In the genomic region with DNA sequence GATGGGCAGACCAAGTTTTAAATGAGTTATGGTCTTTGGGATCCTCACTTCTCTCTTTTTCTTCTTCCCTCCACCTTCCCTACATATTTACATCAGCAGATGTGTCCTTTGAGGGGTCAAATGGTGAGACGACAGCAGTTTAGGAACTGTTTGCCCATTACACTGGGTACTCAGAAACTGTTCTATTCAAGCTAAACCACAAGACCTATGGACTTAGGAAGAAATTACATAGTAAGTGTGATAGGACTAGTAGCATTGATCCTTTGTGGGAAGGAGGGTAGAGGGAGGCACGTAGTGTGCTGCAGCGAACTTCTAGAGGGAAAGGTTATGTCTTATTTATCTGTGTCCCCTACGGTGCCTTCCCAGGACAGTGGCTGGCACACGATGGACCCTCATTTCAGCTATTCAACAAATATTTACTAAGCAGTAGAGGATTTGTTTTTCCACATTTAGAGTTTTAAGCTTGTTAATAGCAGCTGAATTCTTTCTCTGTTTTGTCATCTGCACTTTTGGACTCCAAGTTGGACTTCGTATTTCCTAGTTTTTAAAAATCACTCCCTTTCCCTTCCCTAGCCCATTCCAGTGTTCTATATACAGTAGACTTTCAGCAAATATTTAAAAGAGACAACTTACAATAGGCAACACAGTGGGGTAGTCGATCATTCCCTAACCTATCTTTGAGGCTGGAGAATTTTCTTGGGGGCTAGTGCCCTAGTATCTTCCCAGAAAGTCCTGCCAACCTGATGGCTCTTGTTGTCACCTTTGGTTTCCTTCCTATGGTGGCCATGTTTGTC, we compare ENCODE assay signal across 1 cellular context.
A peak's percentile ranks its signal among the peaks of the same experiment; 100 is the strongest.
TF ChIP-seq lines count a peak whose summit lies in the region.

No MANE protein-coding gene starts in this region.

TF ChIP-seq in HepG2, 621 proteins besides CTCF, POLR2A, EP300 and RAD21 (continued from another document and continues in another):
- TF ChIP-seq, protein P1, sequence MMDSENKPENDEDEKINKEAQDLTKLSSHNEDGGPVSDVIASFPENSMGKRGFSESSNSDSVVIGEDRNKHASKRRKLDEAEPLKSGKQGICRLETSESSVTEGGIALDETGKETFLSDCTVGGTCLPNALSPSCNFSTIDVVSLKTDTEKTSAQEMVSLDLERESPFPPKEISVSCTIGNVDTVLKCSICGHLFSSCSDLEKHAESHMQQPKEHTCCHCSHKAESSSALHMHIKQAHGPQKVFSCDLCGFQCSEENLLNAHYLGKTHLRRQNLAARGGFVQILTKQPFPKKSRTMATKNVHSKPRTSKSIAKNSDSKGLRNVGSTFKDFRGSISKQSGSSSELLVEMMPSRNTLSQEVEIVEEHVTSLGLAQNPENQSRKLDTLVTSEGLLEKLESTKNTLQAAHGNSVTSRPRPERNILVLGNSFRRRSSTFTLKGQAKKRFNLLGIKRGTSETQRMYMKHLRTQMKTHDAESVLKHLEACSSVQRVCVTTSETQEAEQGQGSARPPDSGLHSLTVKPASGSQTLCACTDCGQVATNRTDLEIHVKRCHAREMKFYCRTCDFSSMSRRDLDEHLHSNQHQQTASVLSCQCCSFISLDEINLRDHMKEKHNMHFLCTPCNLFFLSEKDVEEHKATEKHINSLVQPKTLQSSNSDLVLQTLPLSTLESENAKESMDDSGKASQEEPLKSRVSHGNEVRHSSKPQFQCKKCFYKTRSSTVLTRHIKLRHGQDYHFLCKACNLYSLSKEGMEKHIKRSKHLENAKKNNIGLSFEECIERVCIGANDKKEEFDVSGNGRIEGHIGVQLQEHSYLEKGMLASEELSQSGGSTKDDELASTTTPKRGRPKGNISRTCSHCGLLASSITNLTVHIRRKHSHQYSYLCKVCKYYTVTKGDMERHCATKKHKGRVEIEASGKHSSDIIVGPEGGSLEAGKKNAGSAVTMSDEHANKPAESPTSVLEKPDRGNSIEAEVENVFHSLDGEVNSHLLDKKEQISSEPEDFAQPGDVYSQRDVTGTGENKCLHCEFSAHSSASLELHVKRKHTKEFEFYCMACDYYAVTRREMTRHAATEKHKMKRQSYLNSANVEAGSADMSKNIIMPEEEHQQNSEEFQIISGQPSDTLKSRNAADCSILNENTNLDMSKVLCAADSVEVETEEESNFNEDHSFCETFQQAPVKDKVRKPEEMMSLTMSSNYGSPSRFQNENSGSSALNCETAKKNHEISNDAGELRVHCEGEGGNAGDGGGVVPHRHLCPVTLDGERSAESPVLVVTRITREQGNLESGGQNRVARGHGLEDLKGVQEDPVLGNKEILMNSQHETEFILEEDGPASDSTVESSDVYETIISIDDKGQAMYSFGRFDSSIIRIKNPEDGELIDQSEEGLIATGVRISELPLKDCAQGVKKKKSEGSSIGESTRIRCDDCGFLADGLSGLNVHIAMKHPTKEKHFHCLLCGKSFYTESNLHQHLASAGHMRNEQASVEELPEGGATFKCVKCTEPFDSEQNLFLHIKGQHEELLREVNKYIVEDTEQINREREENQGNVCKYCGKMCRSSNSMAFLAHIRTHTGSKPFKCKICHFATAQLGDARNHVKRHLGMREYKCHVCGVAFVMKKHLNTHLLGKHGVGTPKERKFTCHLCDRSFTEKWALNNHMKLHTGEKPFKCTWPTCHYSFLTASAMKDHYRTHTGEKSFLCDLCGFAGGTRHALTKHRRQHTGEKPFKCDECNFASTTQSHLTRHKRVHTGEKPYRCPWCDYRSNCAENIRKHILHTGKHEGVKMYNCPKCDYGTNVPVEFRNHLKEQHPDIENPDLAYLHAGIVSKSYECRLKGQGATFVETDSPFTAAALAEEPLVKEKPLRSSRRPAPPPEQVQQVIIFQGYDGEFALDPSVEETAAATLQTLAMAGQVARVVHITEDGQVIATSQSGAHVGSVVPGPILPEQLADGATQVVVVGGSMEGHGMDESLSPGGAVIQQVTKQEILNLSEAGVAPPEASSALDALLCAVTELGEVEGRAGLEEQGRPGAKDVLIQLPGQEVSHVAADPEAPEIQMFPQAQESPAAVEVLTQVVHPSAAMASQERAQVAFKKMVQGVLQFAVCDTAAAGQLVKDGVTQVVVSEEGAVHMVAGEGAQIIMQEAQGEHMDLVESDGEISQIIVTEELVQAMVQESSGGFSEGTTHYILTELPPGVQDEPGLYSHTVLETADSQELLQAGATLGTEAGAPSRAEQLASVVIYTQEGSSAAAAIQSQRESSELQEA (CRISPR knock-in tag; IDR thresholded peaks at IDR 0.05; ENCODE audit: not compliant biosample characterization) = no peak
- TF ChIP-seq RNF2 (conservative IDR thresholded peaks at IDR 0.05; ENCODE audit: low read depth) (no peak), ZNF772 (CRISPR knock-in tag; IDR thresholded peaks at IDR 0.05) (peak; percentile 36; the same call in 1 of the 2 replicates), SP140L (CRISPR knock-in tag; IDR thresholded peaks at IDR 0.05; ENCODE audit: borderline replicate concordance) (peak; percentile 84; the same call in 1 of the 2 replicates), ARNT (IDR thresholded peaks at IDR 0.05) (no peak), ZNF746 (CRISPR knock-in tag; IDR thresholded peaks at IDR 0.05) (peak; percentile 60; the same call in 1 of the 2 replicates), SPEN (CRISPR knock-in tag; IDR thresholded peaks at IDR 0.05; ENCODE audit: low read depth) (peak; percentile 39; the same call in 1 of the 2 replicates), ZSCAN30 (CRISPR knock-in tag; IDR thresholded peaks at IDR 0.05) (0 out of 2 replicates have a peak, but pooled peaks have one; percentile 5), ATF7 (IDR thresholded peaks at IDR 0.05) (peak; percentile 65), ATF7 (CRISPR knock-in tag; IDR thresholded peaks at IDR 0.05) (no peak; the same call in 1 of the 2 replicates), BCL6 (CRISPR knock-in tag; IDR thresholded peaks at IDR 0.05) (peak; percentile 94), SIX1 (CRISPR knock-in tag; IDR thresholded peaks at IDR 0.05; ENCODE audit: borderline replicate concordance) (peak; percentile 88; the same call in 1 of the 2 replicates), GABPB1 (CRISPR knock-in tag; IDR thresholded peaks at IDR 0.05) (no peak), NCOA2 (CRISPR knock-in tag; IDR thresholded peaks at IDR 0.05) (peak; percentile 96), ONECUT2 (CRISPR knock-in tag; IDR thresholded peaks at IDR 0.05) (peak; percentile 6; the same call in 1 of the 2 replicates), ZSCAN25 (CRISPR knock-in tag; IDR thresholded peaks at IDR 0.05) (peak; percentile 17; the same call in 1 of the 2 replicates), NR2F1 (CRISPR knock-in tag; IDR thresholded peaks at IDR 0.05) (peak; percentile 20 to 40; a peak in 1 of 4 replicates), BHLHE40 (IDR thresholded peaks at IDR 0.05; ENCODE audit: low read length) (peak; percentile 61), MEF2D (CRISPR knock-in tag; IDR thresholded peaks at IDR 0.05) (peak; percentile 99), ZNF777 (CRISPR knock-in tag; IDR thresholded peaks at IDR 0.05) (no peak), KDM4B (CRISPR knock-in tag; IDR thresholded peaks at IDR 0.05) (peak; percentile 67), ZNF670 (CRISPR knock-in tag; IDR thresholded peaks at IDR 0.05; ENCODE audit: borderline replicate concordance) (0 out of 2 replicates have a peak, but pooled peaks have one; percentile 35), EEA1 (CRISPR knock-in tag; IDR thresholded peaks at IDR 0.05; ENCODE audit: borderline replicate concordance) (no peak)
- TF ChIP-seq, protein P2, sequence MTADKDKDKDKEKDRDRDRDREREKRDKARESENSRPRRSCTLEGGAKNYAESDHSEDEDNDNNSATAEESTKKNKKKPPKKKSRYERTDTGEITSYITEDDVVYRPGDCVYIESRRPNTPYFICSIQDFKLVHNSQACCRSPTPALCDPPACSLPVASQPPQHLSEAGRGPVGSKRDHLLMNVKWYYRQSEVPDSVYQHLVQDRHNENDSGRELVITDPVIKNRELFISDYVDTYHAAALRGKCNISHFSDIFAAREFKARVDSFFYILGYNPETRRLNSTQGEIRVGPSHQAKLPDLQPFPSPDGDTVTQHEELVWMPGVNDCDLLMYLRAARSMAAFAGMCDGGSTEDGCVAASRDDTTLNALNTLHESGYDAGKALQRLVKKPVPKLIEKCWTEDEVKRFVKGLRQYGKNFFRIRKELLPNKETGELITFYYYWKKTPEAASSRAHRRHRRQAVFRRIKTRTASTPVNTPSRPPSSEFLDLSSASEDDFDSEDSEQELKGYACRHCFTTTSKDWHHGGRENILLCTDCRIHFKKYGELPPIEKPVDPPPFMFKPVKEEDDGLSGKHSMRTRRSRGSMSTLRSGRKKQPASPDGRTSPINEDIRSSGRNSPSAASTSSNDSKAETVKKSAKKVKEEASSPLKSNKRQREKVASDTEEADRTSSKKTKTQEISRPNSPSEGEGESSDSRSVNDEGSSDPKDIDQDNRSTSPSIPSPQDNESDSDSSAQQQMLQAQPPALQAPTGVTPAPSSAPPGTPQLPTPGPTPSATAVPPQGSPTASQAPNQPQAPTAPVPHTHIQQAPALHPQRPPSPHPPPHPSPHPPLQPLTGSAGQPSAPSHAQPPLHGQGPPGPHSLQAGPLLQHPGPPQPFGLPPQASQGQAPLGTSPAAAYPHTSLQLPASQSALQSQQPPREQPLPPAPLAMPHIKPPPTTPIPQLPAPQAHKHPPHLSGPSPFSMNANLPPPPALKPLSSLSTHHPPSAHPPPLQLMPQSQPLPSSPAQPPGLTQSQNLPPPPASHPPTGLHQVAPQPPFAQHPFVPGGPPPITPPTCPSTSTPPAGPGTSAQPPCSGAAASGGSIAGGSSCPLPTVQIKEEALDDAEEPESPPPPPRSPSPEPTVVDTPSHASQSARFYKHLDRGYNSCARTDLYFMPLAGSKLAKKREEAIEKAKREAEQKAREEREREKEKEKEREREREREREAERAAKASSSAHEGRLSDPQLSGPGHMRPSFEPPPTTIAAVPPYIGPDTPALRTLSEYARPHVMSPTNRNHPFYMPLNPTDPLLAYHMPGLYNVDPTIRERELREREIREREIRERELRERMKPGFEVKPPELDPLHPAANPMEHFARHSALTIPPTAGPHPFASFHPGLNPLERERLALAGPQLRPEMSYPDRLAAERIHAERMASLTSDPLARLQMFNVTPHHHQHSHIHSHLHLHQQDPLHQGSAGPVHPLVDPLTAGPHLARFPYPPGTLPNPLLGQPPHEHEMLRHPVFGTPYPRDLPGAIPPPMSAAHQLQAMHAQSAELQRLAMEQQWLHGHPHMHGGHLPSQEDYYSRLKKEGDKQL (CRISPR knock-in tag; IDR thresholded peaks at IDR 0.05; ENCODE audit: low read depth) = peak; percentile 70
- TF ChIP-seq, protein P3, sequence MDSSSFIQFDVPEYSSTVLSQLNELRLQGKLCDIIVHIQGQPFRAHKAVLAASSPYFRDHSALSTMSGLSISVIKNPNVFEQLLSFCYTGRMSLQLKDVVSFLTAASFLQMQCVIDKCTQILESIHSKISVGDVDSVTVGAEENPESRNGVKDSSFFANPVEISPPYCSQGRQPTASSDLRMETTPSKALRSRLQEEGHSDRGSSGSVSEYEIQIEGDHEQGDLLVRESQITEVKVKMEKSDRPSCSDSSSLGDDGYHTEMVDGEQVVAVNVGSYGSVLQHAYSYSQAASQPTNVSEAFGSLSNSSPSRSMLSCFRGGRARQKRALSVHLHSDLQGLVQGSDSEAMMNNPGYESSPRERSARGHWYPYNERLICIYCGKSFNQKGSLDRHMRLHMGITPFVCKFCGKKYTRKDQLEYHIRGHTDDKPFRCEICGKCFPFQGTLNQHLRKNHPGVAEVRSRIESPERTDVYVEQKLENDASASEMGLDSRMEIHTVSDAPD (CRISPR knock-in tag; IDR thresholded peaks at IDR 0.05) = peak; percentile 27; the same call in 1 of the 2 replicates
- TF ChIP-seq, protein P4, sequence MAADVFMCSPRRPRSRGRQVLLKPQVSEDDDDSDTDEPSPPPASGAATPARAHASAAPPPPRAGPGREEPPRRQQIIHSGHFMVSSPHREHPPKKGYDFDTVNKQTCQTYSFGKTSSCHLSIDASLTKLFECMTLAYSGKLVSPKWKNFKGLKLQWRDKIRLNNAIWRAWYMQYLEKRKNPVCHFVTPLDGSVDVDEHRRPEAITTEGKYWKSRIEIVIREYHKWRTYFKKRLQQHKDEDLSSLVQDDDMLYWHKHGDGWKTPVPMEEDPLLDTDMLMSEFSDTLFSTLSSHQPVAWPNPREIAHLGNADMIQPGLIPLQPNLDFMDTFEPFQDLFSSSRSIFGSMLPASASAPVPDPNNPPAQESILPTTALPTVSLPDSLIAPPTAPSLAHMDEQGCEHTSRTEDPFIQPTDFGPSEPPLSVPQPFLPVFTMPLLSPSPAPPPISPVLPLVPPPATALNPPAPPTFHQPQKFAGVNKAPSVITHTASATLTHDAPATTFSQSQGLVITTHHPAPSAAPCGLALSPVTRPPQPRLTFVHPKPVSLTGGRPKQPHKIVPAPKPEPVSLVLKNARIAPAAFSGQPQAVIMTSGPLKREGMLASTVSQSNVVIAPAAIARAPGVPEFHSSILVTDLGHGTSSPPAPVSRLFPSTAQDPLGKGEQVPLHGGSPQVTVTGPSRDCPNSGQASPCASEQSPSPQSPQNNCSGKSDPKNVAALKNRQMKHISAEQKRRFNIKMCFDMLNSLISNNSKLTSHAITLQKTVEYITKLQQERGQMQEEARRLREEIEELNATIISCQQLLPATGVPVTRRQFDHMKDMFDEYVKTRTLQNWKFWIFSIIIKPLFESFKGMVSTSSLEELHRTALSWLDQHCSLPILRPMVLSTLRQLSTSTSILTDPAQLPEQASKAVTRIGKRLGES (CRISPR knock-in tag; IDR thresholded peaks at IDR 0.05; ENCODE audit: borderline replicate concordance) = no peak
- TF ChIP-seq, protein P5, sequence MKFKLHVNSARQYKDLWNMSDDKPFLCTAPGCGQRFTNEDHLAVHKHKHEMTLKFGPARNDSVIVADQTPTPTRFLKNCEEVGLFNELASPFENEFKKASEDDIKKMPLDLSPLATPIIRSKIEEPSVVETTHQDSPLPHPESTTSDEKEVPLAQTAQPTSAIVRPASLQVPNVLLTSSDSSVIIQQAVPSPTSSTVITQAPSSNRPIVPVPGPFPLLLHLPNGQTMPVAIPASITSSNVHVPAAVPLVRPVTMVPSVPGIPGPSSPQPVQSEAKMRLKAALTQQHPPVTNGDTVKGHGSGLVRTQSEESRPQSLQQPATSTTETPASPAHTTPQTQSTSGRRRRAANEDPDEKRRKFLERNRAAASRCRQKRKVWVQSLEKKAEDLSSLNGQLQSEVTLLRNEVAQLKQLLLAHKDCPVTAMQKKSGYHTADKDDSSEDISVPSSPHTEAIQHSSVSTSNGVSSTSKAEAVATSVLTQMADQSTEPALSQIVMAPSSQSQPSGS (CRISPR knock-in tag; IDR thresholded peaks at IDR 0.05) = peak; percentile 95
- TF ChIP-seq, protein P6, sequence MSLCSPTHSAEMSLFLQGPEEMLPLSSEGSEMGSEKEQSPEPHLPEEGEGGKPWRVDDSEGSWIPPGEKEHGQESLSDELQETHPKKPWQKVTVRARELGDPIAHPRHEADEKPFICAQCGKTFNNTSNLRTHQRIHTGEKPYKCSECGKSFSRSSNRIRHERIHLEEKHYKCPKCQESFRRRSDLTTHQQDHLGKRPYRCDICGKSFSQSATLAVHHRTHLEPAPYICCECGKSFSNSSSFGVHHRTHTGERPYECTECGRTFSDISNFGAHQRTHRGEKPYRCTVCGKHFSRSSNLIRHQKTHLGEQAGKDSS (CRISPR knock-in tag; IDR thresholded peaks at IDR 0.05; ENCODE audit: borderline replicate concordance, low read depth) = no peak
